In the genomic region with DNA sequence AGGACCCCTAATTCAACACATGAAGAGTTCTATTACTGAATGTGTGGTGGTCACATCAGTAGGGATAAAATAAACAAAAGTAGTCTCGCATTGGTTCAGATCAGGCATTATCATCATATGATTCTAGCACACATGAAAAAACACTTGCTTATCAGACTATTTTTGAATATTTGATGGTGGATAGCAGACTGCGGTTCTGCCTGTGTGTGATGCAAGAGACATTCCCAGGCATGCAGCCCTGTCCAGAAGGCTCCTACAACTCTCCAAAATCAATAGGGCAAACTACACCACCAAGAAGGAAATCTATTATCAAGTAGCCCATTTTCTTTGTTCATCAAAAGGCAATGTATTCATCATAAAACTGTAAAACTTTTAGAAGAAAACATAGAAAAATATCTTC, we compare ENCODE assay signal across 23 cellular contexts.
"Had no signal": no experiment of that assay in that cellular context is flagged by ENCODE, and none has a peak within 500 bp of the region (broad histone marks: within the 10 kb centered on the region; RNA-seq: fewer than 3 reads in every experiment).

No MANE protein-coding gene starts in this region.

- H3K9me3 Mint-ChIP-seq: activated CD4-positive, alpha-beta T cell treated with anti-CD3 and anti-CD28 coated beads, Interleukin-2, amount 10 ng/mL, durations not matched to agents 7 days and 5 days; activated CD8-positive, alpha-beta T cell treated with anti-CD3 and anti-CD28 coated beads for 36 hours; activated naive CD4-positive, alpha-beta T cell treated with anti-CD3 and anti-CD28 coated beads, Interleukin-2, amount 10 ng/mL, durations not matched to agents 7 days and 5 days; immature natural killer cell; nephron; stimulated activated memory B cell treated with anti-CD40 and anti-IgM and Interleukin-4, amounts not matched to agents 10 μg/mL and 1 μg/mL and 100 μg/mL, for 72 hours had no signal

- ATAC-seq: activated CD8-positive, alpha-beta memory T cell treated with anti-CD3 and anti-CD28 coated beads, Interleukin-2, amount 10 ng/mL, durations not matched to agents 7 days and 5 days; activated CD8-positive, alpha-beta T cell treated with anti-CD3 and anti-CD28 coated beads for 36 hours; right cardiac atrium; stimulated activated memory B cell treated with anti-CD40 and anti-IgM and Interleukin-4, amounts not matched to agents 10 μg/mL and 1 μg/mL and 100 μg/mL, for 72 hours had no signal

- DNase-seq: activated CD4-positive, alpha-beta T cell treated with anti-CD3 and anti-CD28 coated beads, Interleukin-2, amount 10 ng/mL, durations not matched to agents 7 days and 5 days; activated CD4-positive, CD25-positive, alpha-beta regulatory T cell treated with anti-CD3 and anti-CD28 coated beads, Interleukin-2, amount 50 U/mL, for 72 hours; activated CD8-positive, alpha-beta memory T cell treated with anti-CD3 and anti-CD28 coated beads, Interleukin-2, amount 10 ng/mL, durations not matched to agents 7 days and 5 days; activated CD8-positive, alpha-beta T cell treated with anti-CD3 and anti-CD28 coated beads for 36 hours; activated effector memory CD4-positive, alpha-beta T cell treated with anti-CD3 and anti-CD28 coated beads, Interleukin-2, amount 50 U/mL, for 16 hours; activated naive CD4-positive, alpha-beta T cell treated with anti-CD3 and anti-CD28 coated beads, Interleukin-2, amount 10 ng/mL, durations not matched to agents 7 days and 5 days; activated T-cell treated with anti-CD3 and anti-CD28 coated beads for 4 hours; esophagus squamous epithelium; foreskin melanocyte; immature natural killer cell; left ventricle myocardium inferior; right cardiac atrium; stimulated activated CD4-positive, alpha-beta T cell treated with anti-CD3 and anti-CD28 coated beads, Interleukin-2, amount 100 ng/mL, for 24 hours; stomach; WERI-Rb-1 had no signal

- H3K4me3 Mint-ChIP-seq: activated CD4-positive, alpha-beta T cell treated with anti-CD3 and anti-CD28 coated beads, Interleukin-2, amount 10 ng/mL, durations not matched to agents 7 days and 5 days; activated CD8-positive, alpha-beta memory T cell treated with anti-CD3 and anti-CD28 coated beads, Interleukin-2, amount 10 ng/mL, durations not matched to agents 7 days and 5 days; activated CD8-positive, alpha-beta T cell treated with anti-CD3 and anti-CD28 coated beads for 36 hours; activated naive CD4-positive, alpha-beta T cell treated with anti-CD3 and anti-CD28 coated beads, Interleukin-2, amount 10 ng/mL, durations not matched to agents 7 days and 5 days; immature natural killer cell; nephron; stimulated activated memory B cell treated with anti-CD40 and anti-IgM and Interleukin-4, amounts not matched to agents 10 μg/mL and 1 μg/mL and 100 μg/mL, for 72 hours had no signal

- H3K36me3 Mint-ChIP-seq: activated CD8-positive, alpha-beta memory T cell treated with anti-CD3 and anti-CD28 coated beads, Interleukin-2, amount 10 ng/mL, durations not matched to agents 7 days and 5 days; activated naive CD4-positive, alpha-beta T cell treated with anti-CD3 and anti-CD28 coated beads, Interleukin-2, amount 10 ng/mL, durations not matched to agents 7 days and 5 days; immature natural killer cell; stimulated activated memory B cell treated with anti-CD40 and anti-IgM and Interleukin-4, amounts not matched to agents 10 μg/mL and 1 μg/mL and 100 μg/mL, for 72 hours had no signal

- H3K4me3 ChIP-seq: ascending aorta, breast epithelium, coronary artery, esophagus squamous epithelium, left ventricle myocardium inferior, skin epidermis, stomach, suprapubic skin, tibial nerve had no signal

- H3K27me3 Mint-ChIP-seq: activated naive CD4-positive, alpha-beta T cell treated with anti-CD3 and anti-CD28 coated beads, Interleukin-2, amount 10 ng/mL, durations not matched to agents 7 days and 5 days had no signal

- H3K27ac Mint-ChIP-seq: activated CD4-positive, alpha-beta T cell treated with anti-CD3 and anti-CD28 coated beads, Interleukin-2, amount 10 ng/mL, durations not matched to agents 7 days and 5 days; activated CD8-positive, alpha-beta memory T cell treated with anti-CD3 and anti-CD28 coated beads, Interleukin-2, amount 10 ng/mL, durations not matched to agents 7 days and 5 days; activated naive CD4-positive, alpha-beta T cell treated with anti-CD3 and anti-CD28 coated beads, Interleukin-2, amount 10 ng/mL, durations not matched to agents 7 days and 5 days; immature natural killer cell; nephron; stimulated activated memory B cell treated with anti-CD40 and anti-IgM and Interleukin-4, amounts not matched to agents 10 μg/mL and 1 μg/mL and 100 μg/mL, for 72 hours had no signal
